8 cellular contexts compared by ENCODE assay signal in the genomic region with DNA sequence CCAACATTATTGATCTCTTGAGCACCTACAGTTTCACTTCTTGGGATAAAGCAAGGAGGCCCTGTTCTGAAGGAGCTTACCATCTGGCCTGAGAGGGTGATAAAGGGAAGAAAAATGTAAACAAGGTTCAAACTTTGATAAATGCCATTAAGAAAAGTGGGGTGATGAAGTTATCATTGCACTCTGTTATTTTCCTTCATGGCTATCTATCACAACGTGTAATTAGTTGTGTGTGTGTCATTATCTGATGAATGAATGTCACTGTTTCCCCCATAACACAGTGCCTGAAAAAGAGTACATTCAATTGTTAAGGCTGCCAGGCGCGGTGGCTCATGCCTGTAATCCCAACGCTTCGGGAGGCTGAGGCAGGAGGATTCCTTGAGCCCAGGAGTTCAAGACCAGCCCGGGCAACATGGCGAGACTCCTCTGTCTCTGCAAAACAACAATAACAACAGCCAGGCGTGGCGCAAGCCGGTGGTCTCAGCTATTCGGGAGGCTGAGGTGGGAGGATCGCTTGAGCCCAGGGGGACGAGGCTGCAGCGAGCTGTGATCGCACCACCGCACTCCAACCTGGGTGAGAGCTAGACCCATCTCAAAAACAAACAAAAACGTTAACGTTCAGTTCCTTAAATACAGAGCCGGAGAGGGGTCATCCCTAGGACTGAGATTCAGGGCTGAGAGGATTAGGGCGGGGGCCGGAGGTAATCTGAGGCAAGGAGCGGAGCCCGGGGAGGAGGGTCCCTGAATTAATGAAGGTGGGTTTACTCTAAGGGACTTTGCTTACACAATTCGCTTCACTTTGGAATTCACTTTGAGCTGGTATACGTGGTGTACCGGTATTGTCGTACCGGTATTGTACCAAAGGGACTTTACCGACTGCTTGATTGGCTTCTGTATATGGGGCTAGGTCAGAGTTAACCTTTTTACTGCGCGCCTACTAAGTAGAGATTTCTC. TPM values are rescaled to one million over a fixed set of nuclear protein-coding genes. Genes with fewer than 3 reads are reported as not detected.
DNase-seq lines count a peak whose midpoint lies in the region; TF ChIP-seq lines count a peak whose summit lies in the region.

No MANE protein-coding gene starts in this region.

- H3K79me2 ChIP-seq in Karpas-422 (ENCODE audit: low read length): peaks cover 21% of the 10 kb centered on the region

- peaks cover 22% of the 10 kb centered on the region for H3K4me1 Mint-ChIP-seq in nephron progenitor cell

- peak overlapping the region; percentile 78 to 99 (median 95) for H3K4me2 ChIP-seq in BLaER1 treated with 17β-estradiol and CSF1 and Interleukin-3, amounts not matched to agents 10 nM and 100 nM
- H3K4me2 ChIP-seq in Karpas-422 (ENCODE audit: low read depth, low read length, poor library complexity, severe bottlenecking): peak overlapping the region; percentile 86

- peaks cover 0 to 52% (median 40%) of the 10 kb centered on the region in 11 experiments; a peak in 18 of 22 replicates for H4K20me1 ChIP-seq in BLaER1 treated with 17β-estradiol and CSF1 and Interleukin-3, amounts not matched to agents 10 nM and 100 nM
- H4K20me1 ChIP-seq in Karpas-422 (ENCODE audit: insufficient read depth, low read depth, low read length): 0 out of 2 replicates have a peak, but pooled peaks cover 3% of the 10 kb centered on the region

- DNase-seq in Karpas-422 (no peak), nephron progenitor cell (no peak), caudate nucleus (lab: John Stamatoyannopoulos, UW) (no peak), head of caudate nucleus (no peak), posterior vena cava (ENCODE audit: low spot score) (no peak), epidermal melanocyte (ENCODE audit: insufficient read length, low spot score) (no peak)

- no peak for TF ChIP-seq CTCF in nephron progenitor cell (IDR thresholded peaks at IDR 0.05)

- H3K9ac ChIP-seq in BLaER1 treated with 17β-estradiol and CSF1 and Interleukin-3, amounts not matched to agents 10 nM and 100 nM: peak overlapping the region; percentile 82 to 93 (median 86)
- H3K9ac ChIP-seq in Karpas-422 (ENCODE audit: low read length): peak overlapping the region; percentile 88
- H3K9ac ChIP-seq in duodenal mucosa (ENCODE audit: low read depth in 1 of 2, low read length in 2 of 2): peak overlapping the region; percentile 12 to 58

- H3K4me1 ChIP-seq in BLaER1 treated with 17β-estradiol and CSF1 and Interleukin-3, amounts not matched to agents 10 nM and 100 nM: peaks cover 31 to 53% (median 48%) of the 10 kb centered on the region in 10 experiments
- H3K4me1 ChIP-seq in Karpas-422 (ENCODE audit: low read length) (peaks cover 24% of the 10 kb centered on the region), duodenal mucosa (ENCODE audit: control insufficient read depth in 1 of 2, insufficient read depth in 2 of 2, low read length in 2 of 2) (peaks cover 7 to 21% of the 10 kb centered on the region in 2 donors)

- H3K27me3 ChIP-seq in BLaER1 treated with 17β-estradiol and CSF1 and Interleukin-3, amounts not matched to agents 10 nM and 100 nM: no peaks in the 10 kb centered on the region
- H3K27me3 ChIP-seq in Karpas-422 (ENCODE audit: low read length): no peaks in the 10 kb centered on the region
- no peaks in the 10 kb centered on the region for H3K27me3 ChIP-seq in duodenal mucosa (ENCODE audit: control insufficient read depth in 1 of 2, insufficient read depth in 2 of 2, low read length in 2 of 2)

- peak overlapping the region; percentile 95 for H3K4me3 Mint-ChIP-seq in nephron progenitor cell

- H3K36me3 Mint-ChIP-seq in nephron progenitor cell (ENCODE audit: low read depth): peaks cover 20% of the 10 kb centered on the region

- H3K27me3 Mint-ChIP-seq in nephron progenitor cell (ENCODE audit: low read depth, poor library complexity): peaks cover 3% of the 10 kb centered on the region

- H2AFZ ChIP-seq in Karpas-422 (ENCODE audit: low read length): no peak overlapping the region

- intact Hi-C loops in head of caudate nucleus (cut with DNase I) (loop anchor here (10.0 kb wide), 1 partner anchor 52 kb away; the partner anchor contains the start of gene HNRNPAB), posterior vena cava (cut with DNase I) (no loop called here)

- H3K27ac ChIP-seq in BLaER1 treated with 17β-estradiol and CSF1 and Interleukin-3, amounts not matched to agents 10 nM and 100 nM: peak overlapping the region; percentile 43 to 87 (median 80); a peak in 21 of 22 replicates
- H3K27ac ChIP-seq in Karpas-422 (ENCODE audit: low read length) (peak overlapping the region; percentile 29; the same call in 1 of the 2 replicates), duodenal mucosa (ENCODE audit: low read depth, low read length) (no peak overlapping the region), caudate nucleus (ENCODE audit: low read depth, low read length) (no peak overlapping the region)

- no peaks in the 10 kb centered on the region for H3K9me2 ChIP-seq in Karpas-422 (replicated peaks; ENCODE audit: insufficient read depth, low read length)

- H3K4me3 ChIP-seq in BLaER1 treated with 17β-estradiol and CSF1 and Interleukin-3, amounts not matched to agents 10 nM and 100 nM: peak overlapping the region; percentile 76 to 98 (median 88)
- H3K4me3 ChIP-seq in Karpas-422 (ENCODE audit: low read length) (peak overlapping the region; percentile 95), duodenal mucosa (ENCODE audit: low read depth in 1 of 2, low read length in 2 of 2) (peak overlapping the region; percentile 73 to 80)

- H3K9me3 Mint-ChIP-seq in nephron progenitor cell: no peaks in the 10 kb centered on the region

- peaks cover 35 to 52% (median 50%) of the 10 kb centered on the region in 11 experiments for H3K36me3 ChIP-seq in BLaER1 treated with 17β-estradiol and CSF1 and Interleukin-3, amounts not matched to agents 10 nM and 100 nM
- H3K36me3 ChIP-seq in Karpas-422 (ENCODE audit: insufficient read depth, low read length): peaks cover 29% of the 10 kb centered on the region; the same call in 1 of the 2 replicates
- peaks cover 13 to 38% of the 10 kb centered on the region in 2 donors for H3K36me3 ChIP-seq in duodenal mucosa (ENCODE audit: control insufficient read depth in 1 of 2, insufficient read depth in 2 of 2, low read length in 2 of 2)

- H3K9me3 ChIP-seq in BLaER1 treated with 17β-estradiol and CSF1 and Interleukin-3, amounts not matched to agents 10 nM and 100 nM (replicated peaks in 1 of 11): no peaks in the 10 kb centered on the region
- H3K9me3 ChIP-seq in Karpas-422 (ENCODE audit: low read length) (no peaks in the 10 kb centered on the region), duodenal mucosa (ENCODE audit: control insufficient read depth in 1 of 2, low read length in 2 of 2) (no peaks in the 10 kb centered on the region)

- H3K27ac Mint-ChIP-seq in nephron progenitor cell: peak overlapping the region; percentile 91

RNA-seq across cellular contexts. Expression of gene NHP2, which starts 0.9 kb away (rescaled TPM):
- 264 and 330 TPM in 2 replicates for total RNA-seq in Karpas-422 (2014; rRNA removed; shearing (Covaris generic); ENCODE audit: low replicate concordance)
- 10 to 100 TPM; 73.9 to 87.3 TPM for total RNA-seq in posterior vena cava

RNA-seq across cellular contexts. Expression of gene RMND5B, which starts 22.0 kb away (rescaled TPM):
- 42.9 and 59.2 TPM in 2 replicates for total RNA-seq in Karpas-422 (2014; rRNA removed; shearing (Covaris generic); ENCODE audit: low replicate concordance)
- total RNA-seq in posterior vena cava: 10 to 100 TPM; 29.2 to 29.9 TPM

RNA-seq across cellular contexts. Expression of gene GMCL2, which starts 34.4 kb away (rescaled TPM):
- total RNA-seq in Karpas-422 (2014; rRNA removed; shearing (Covaris generic); ENCODE audit: low replicate concordance): not detected in 2 replicates
- not detected for total RNA-seq in posterior vena cava

RNA-seq across cellular contexts. Expression of gene N4BP3, which starts 39.4 kb away (rescaled TPM):
- total RNA-seq in Karpas-422 (2014; rRNA removed; shearing (Covaris generic); ENCODE audit: low replicate concordance): 1.2 and 4.1 TPM in 2 replicates
- total RNA-seq in posterior vena cava: 1 to 10 TPM; 1.7 to 1.8 TPM

RNA-seq across cellular contexts. Expression of gene HNRNPAB, which starts 51.6 kb away (rescaled TPM):
- total RNA-seq in Karpas-422 (2014; rRNA removed; shearing (Covaris generic); ENCODE audit: low replicate concordance): 75.7 and 136 TPM in 2 replicates
- total RNA-seq in posterior vena cava: 100 to 1,000 TPM in 1 of 2 donors, 10 to 100 TPM in 1; 97.0 to 133 TPM

Comparison
In these comparisons a context has a peak if more than half of its experiments do, and no peak if none do; other contexts are left out.
1. H3K27ac ChIP-seq: peak in BLaER1 treated with 17β-estradiol and CSF1 and Interleukin-3, amounts not matched to agents 10 nM and 100 nM (11 of 11) and Karpas-422 (single experiment); none in duodenal mucosa (single experiment) and caudate nucleus (single experiment).
2. H3K9ac ChIP-seq: peak in every context shown above with its lines; median percentile 88 in Karpas-422; 86 in BLaER1 treated with 17β-estradiol and CSF1 and Interleukin-3, amounts not matched to agents 10 nM and 100 nM; 35 in duodenal mucosa.
3. Peak in every context shown above with its lines, with median percentiles within 50 percentile points of each other: H3K4me3 ChIP-seq.